ENCODE assay signal across 11 cellular contexts in the genomic region with DNA sequence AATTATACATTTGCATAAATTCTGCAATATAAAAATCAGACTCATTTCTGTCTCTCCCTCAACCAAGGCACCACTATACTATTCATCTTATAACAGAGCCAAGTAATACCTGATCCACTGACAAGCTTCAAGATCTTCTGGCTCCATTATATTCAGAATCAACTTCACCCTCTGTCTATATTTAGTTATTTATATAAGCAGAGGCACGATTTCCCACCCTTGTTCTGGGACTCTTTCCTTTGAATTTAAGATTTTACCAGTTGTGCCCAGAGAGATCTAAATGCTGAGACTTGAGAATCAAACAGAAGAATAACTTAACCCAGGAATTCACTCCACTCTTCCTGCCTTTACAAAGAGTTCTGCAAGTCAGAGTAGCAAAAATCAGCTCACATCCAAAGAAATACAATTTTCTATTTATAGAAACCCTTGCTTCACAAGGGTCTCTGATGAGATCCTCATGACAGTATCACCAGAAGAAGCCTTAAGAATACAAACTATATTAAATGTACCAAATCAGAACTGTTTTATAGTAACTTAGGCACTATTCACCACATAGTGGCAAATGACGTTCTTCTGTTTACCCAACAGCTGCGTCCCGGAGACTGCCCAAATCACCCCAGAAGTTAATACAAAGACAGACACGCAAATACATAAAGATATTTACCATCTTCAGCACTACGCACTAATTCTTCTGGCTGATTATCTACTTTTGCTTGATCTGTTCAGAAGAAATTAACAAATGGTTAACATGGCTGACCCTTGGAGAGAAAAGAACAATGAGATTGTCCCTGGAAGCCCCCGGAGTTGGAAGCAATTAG. TPM values are rescaled to one million over a fixed set of nuclear protein-coding genes. Genes with fewer than 3 reads are reported as not detected.
DNase-seq lines count a peak whose midpoint lies in the region; ATAC-seq and TF ChIP-seq lines count a peak whose summit lies in the region.
"Had no signal": no experiment of that assay in that cellular context is flagged by ENCODE, and none has a peak within 500 bp of the region (broad histone marks: within the 10 kb centered on the region; RNA-seq: fewer than 3 reads in every experiment).

No MANE protein-coding gene starts in this region.

- no peak for TF ChIP-seq CTCF in AG09309 (IDR thresholded peaks at IDR 0.05; ENCODE audit: control insufficient read depth, insufficient read depth, low read depth, low read length, missing control alignments)
- no peak for TF ChIP-seq CTCF in fibroblast of villous mesenchyme (IDR thresholded peaks at IDR 0.05; ENCODE audit: insufficient read depth, low read depth, low read length)
- no peak for TF ChIP-seq CTCF in osteoblast (IDR thresholded peaks at IDR 0.05; ENCODE audit: extremely low read depth, low read depth, low read length)

- H3K27me3 Mint-ChIP-seq in T-helper 17 cell = no peaks in the 10 kb centered on the region
- H3K27me3 Mint-ChIP-seq: activated CD4-positive, alpha-beta T cell treated with anti-CD3 and anti-CD28 coated beads, Interleukin-2, amount 10 ng/mL, durations not matched to agents 7 days and 5 days had no signal

- peaks cover 24% of the 10 kb centered on the region for H3K4me1 ChIP-seq in osteoblast (ENCODE audit: insufficient read depth, low read length)
- H3K4me1 ChIP-seq: BLaER1, parathyroid adenoma had no signal

- peaks cover 3% of the 10 kb centered on the region for H3K4me1 Mint-ChIP-seq in T-helper 17 cell

- H3K79me2 ChIP-seq in osteoblast (ENCODE audit: insufficient read depth, low read length) = no peaks in the 10 kb centered on the region
- H3K79me2 ChIP-seq: parathyroid adenoma had no signal

- peak overlapping the region; percentile 80 for H3K4me2 ChIP-seq in osteoblast (ENCODE audit: insufficient read depth, low read length)
- H3K4me2 ChIP-seq: BLaER1 had no signal

- H4K20me1 ChIP-seq in osteoblast (ENCODE audit: insufficient read depth, low read length) = no peaks in the 10 kb centered on the region
- H4K20me1 ChIP-seq: BLaER1 had no signal

- no peak for ATAC-seq in T-helper 17 cell
- ATAC-seq in HG02610 (IDR thresholded peaks at IDR 0.05; ENCODE audit: unreplicated experiment) = no peak
- no peak for ATAC-seq in GM19463 (IDR thresholded peaks at IDR 0.05; ENCODE audit: unreplicated experiment)

- H3K27ac ChIP-seq in osteoblast (ENCODE audit: low read depth, low read length) = peak overlapping the region; percentile 82
- H3K27ac ChIP-seq: BLaER1, parathyroid adenoma had no signal

- H3K9me3 ChIP-seq in T-helper 17 cell (ENCODE audit: control insufficient read depth, low read length, poor library complexity, severe bottlenecking) (no peaks in the 10 kb centered on the region), osteoblast (ENCODE audit: low read depth, low read length) (no peaks in the 10 kb centered on the region)
- H3K9me3 ChIP-seq: BLaER1 had no signal

- H3K4me3 Mint-ChIP-seq in T-helper 17 cell = no peak overlapping the region
- H3K4me3 Mint-ChIP-seq: activated CD4-positive, alpha-beta T cell treated with anti-CD3 and anti-CD28 coated beads, Interleukin-2, amount 10 ng/mL, durations not matched to agents 7 days and 5 days had no signal

- peak overlapping the region; percentile 29 for H3K27ac Mint-ChIP-seq in T-helper 17 cell
- H3K27ac Mint-ChIP-seq: activated CD4-positive, alpha-beta T cell treated with anti-CD3 and anti-CD28 coated beads, Interleukin-2, amount 10 ng/mL, durations not matched to agents 7 days and 5 days had no signal

- H3K36me3 ChIP-seq in osteoblast (ENCODE audit: insufficient read depth, low read length) = no peaks in the 10 kb centered on the region
- H3K36me3 ChIP-seq: BLaER1 had no signal

- peak overlapping the region; percentile 44 for H2AFZ ChIP-seq in osteoblast (ENCODE audit: low read length)
- H2AFZ ChIP-seq: parathyroid adenoma had no signal

- H3K36me3 Mint-ChIP-seq in T-helper 17 cell (ENCODE audit: low read depth) = peaks cover 2% of the 10 kb centered on the region

- DNase-seq in AG09309 (ENCODE audit: low read depth) (no peak), T-helper 17 cell (no peak), fibroblast of villous mesenchyme (ENCODE audit: low read depth) (no peak), osteoblast (ENCODE audit: insufficient read length, low spot score, missing footprints) (no peak), SHP77 treated with DMSO at 0.1 percent for 48 hours (lab: John Stamatoyannopoulos, UW) (no peak)
- DNase-seq in stimulated activated naive CD4-positive, alpha-beta T cell treated with Interleukin-2 at 50 U/mL for 16 hours (lab: John Stamatoyannopoulos, UW) = no peak
- DNase-seq: activated CD4-positive, alpha-beta T cell treated with anti-CD3 and anti-CD28 coated beads, Interleukin-2, amount 10 ng/mL, durations not matched to agents 7 days and 5 days had no signal

- H3K4me3 ChIP-seq in AG09309 (ENCODE audit: control insufficient read depth, low read depth, low read length) (peak overlapping the region; percentile 34), fibroblast of villous mesenchyme (ENCODE audit: low read depth, low read length) (peak overlapping the region; percentile 24), osteoblast (ENCODE audit: insufficient read depth, low read length) (peak overlapping the region; percentile 52)
- H3K4me3 ChIP-seq: BLaER1 had no signal

- H3K27me3 ChIP-seq in osteoblast (ENCODE audit: insufficient read depth, low read length) = no peaks in the 10 kb centered on the region
- H3K27me3 ChIP-seq: BLaER1 had no signal

RNA-seq across cellular contexts. Expression of a gene that starts 32.3 kb away (rescaled TPM):
- under 1 TPM; 0.27 to 0.47 TPM for total RNA-seq in T-helper 17 cell
- total RNA-seq in fibroblast of villous mesenchyme = 2.6 and 3.9 TPM in 2 replicates
- 2.9 and 4.1 TPM in 2 replicates for total RNA-seq in osteoblast

RNA-seq across cellular contexts. Expression of a gene that starts 53.4 kb away (rescaled TPM):
- 10 to 100 TPM; 46.6 to 50.5 TPM for total RNA-seq in T-helper 17 cell
- total RNA-seq in fibroblast of villous mesenchyme = 41.5 and 49.9 TPM in 2 replicates
- 46.3 and 49.2 TPM in 2 replicates for total RNA-seq in osteoblast
